29 cellular contexts compared by ENCODE assay signal in the genomic region with DNA sequence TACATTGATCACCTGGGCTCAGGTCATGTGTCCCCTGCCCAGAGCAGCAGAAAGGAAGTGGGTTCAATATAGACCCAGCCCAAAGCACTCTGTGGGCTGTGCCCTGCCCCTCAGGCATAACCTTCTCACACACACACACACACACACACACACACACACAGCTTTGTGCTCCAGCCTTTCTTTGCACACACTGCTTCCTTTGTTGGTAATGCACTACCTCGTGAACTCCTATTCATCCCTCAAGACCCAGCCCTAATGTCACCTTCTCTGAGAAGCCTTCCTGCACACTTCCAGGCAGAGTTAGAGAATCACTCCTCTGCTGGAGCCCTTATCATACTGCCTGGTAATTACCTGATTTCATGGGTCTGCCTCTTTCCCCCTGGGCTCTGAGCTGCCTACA.
A peak's percentile ranks its signal among the peaks of the same experiment; 100 is the strongest.
DNase-seq lines count a peak whose midpoint lies in the region; ATAC-seq, FAIRE-seq and TF ChIP-seq lines count a peak whose summit lies in the region.
"Had no signal": no experiment of that assay in that cellular context is flagged by ENCODE, and none has a peak within 500 bp of the region (broad histone marks: within the 10 kb centered on the region; RNA-seq: fewer than 3 reads in every experiment).

No MANE protein-coding gene starts in this region.

- H3K9me3 Mint-ChIP-seq in astrocyte (ENCODE audit: unreplicated experiment), result no peaks in the 10 kb centered on the region
- no peaks in the 10 kb centered on the region for H3K9me3 Mint-ChIP-seq in neural crest cell
- H3K9me3 Mint-ChIP-seq: CD8-positive, alpha-beta memory T cell had no signal

- dilution Hi-C loops in mammary epithelial cell (cut with HindIII; ENCODE audit: low sequenced_read_pairs), result no loop called here

- 100% methylated on average over 1 of the region's 1 CpG for WGBS in SK-N-SH (ENCODE audit: low lambda C conversion rate)
- WGBS in mammary epithelial cell (ENCODE audit: low coverage, missing lambda C conversion rate), result 100% methylated on average over 1 of the region's 1 CpG

- no peak overlapping the region for H3K4me3 Mint-ChIP-seq in astrocyte (ENCODE audit: unreplicated experiment)
- H3K4me3 Mint-ChIP-seq in neural crest cell, result peak overlapping the region; percentile 28
- H3K4me3 Mint-ChIP-seq: CD14-positive monocyte; CD8-positive, alpha-beta memory T cell had no signal

- H3K36me3 ChIP-seq in SK-N-SH (replicated peaks in 1 of 2; ENCODE audit: control insufficient read depth in 1 of 2, insufficient read depth in 2 of 2, low read length in 1 of 2) (peaks cover 0 to 2% of the 10 kb centered on the region in 2 experiments), astrocyte (ENCODE audit: insufficient read depth, low read length) (no peaks in the 10 kb centered on the region), mammary epithelial cell (ENCODE audit: insufficient read depth, low read length) (no peaks in the 10 kb centered on the region)
- H3K36me3 ChIP-seq: BE2C, SJCRH30 had no signal

- H3K4me2 ChIP-seq in SK-N-SH (no peak overlapping the region), astrocyte (ENCODE audit: low read length) (no peak overlapping the region), mammary epithelial cell (ENCODE audit: insufficient read depth, low read depth, low read length) (no peak overlapping the region)
- H3K4me2 ChIP-seq: PC-9 had no signal

- BruUV-seq in mammary epithelial cell (replicated peaks; lab: Mats Ljungman, UMichigan), result no TSS peak

- TF ChIP-seq CTCF in SK-N-SH (IDR thresholded peaks at IDR 0.05) (no peak), astrocyte (IDR thresholded peaks at IDR 0.05; ENCODE audit: insufficient read depth, low read depth, low read length) (no peak), neural crest cell (conservative IDR thresholded peaks at IDR 0.05) (no peak), mammary epithelial cell (conservative IDR thresholded peaks at IDR 0.05 in 1 of 2, IDR thresholded peaks at IDR 0.05 in 1 of 2; ENCODE audit: extremely low read depth in 1 of 2, insufficient read depth in 1 of 2, low read depth in 1 of 2, low read length in 2 of 2) (no peak)

- H3K4me3 ChIP-seq in SK-N-SH (ENCODE audit: low read depth in 2 of 2, low read length in 1 of 2), result no peak overlapping the region
- H3K4me3 ChIP-seq in astrocyte (ENCODE audit: insufficient read depth, low read depth, low read length), result no peak overlapping the region
- no peak overlapping the region for H3K4me3 ChIP-seq in mammary epithelial cell (replicated peaks in 1 of 3; ENCODE audit: insufficient read depth in 1 of 3, low read depth in 2 of 3, low read length in 3 of 3)
- H3K4me3 ChIP-seq: GM23248, K562, PC-9, SJCRH30 had no signal

- no peak for TF ChIP-seq RAD21 in SK-N-SH (IDR thresholded peaks at IDR 0.05; ENCODE audit: low read length)

- H3K27me3 Mint-ChIP-seq in astrocyte (ENCODE audit: low read depth, unreplicated experiment) (no peaks in the 10 kb centered on the region), neural crest cell (ENCODE audit: low read depth) (no peaks in the 10 kb centered on the region)

- ATAC-seq in SK-N-SH treated with all-trans-retinoic acid at 6 μM for 48 hours, result no peak
- ATAC-seq: HepG2, K562, Right ventricle myocardium inferior had no signal

- H4K20me1 ChIP-seq in SK-N-SH (ENCODE audit: insufficient read depth) (no peaks in the 10 kb centered on the region; the same call in 1 of the 2 replicates), astrocyte (ENCODE audit: insufficient read depth, low read length) (peaks cover 39% of the 10 kb centered on the region), mammary epithelial cell (ENCODE audit: insufficient read depth, low read length) (no peaks in the 10 kb centered on the region)

- no peak for FAIRE-seq in astrocyte (lab: Jason Lieb, UNC)
- FAIRE-seq: GM18507, HepG2, K562 had no signal

- peaks cover 3% of the 10 kb centered on the region for H3F3A ChIP-seq in SK-N-SH (replicated peaks; ENCODE audit: insufficient read depth)

- H3K36me3 Mint-ChIP-seq in astrocyte (ENCODE audit: low read depth, unreplicated experiment) (peaks cover 31% of the 10 kb centered on the region), neural crest cell (ENCODE audit: low read depth) (peaks cover 9% of the 10 kb centered on the region)
- H3K36me3 Mint-ChIP-seq: CD14-positive monocyte; CD8-positive, alpha-beta memory T cell had no signal

- H3K4me1 ChIP-seq in SK-N-SH (ENCODE audit: control insufficient read depth in 1 of 2, insufficient read depth in 2 of 2, low read depth in 1 of 2, low read length in 1 of 2) (peaks cover 0 to 49% of the 10 kb centered on the region in 2 experiments; a peak in 1 of 4 replicates), astrocyte (ENCODE audit: insufficient read depth, low read length) (peaks cover 37% of the 10 kb centered on the region), mammary epithelial cell (ENCODE audit: insufficient read depth, low read length) (peaks cover 14% of the 10 kb centered on the region)
- H3K4me1 ChIP-seq: SJCRH30 had no signal

- in situ Hi-C loops in mammary epithelial cell (cut with MboI; ENCODE audit: low sequenced_read_pairs in 2 of 2), result no loop called here

- H3K27ac ChIP-seq in SK-N-SH (ENCODE audit: low read depth in 2 of 2, low read length in 1 of 2) (no peak overlapping the region), astrocyte (ENCODE audit: low read depth, low read length) (no peak overlapping the region), mammary epithelial cell (ENCODE audit: insufficient read depth, low read depth, low read length) (no peak overlapping the region)
- H3K27ac ChIP-seq: 22Rv1, GM23248, PC-9, SJCRH30 had no signal

- TF ChIP-seq EP300 in SK-N-SH (IDR thresholded peaks at IDR 0.05; ENCODE audit: borderline replicate concordance in 1 of 2, low read depth in 1 of 2, low read length in 1 of 2), result no peak

- DNase-seq in SK-N-SH (no peak), astrocyte (ENCODE audit: low read depth) (no peak), neural crest cell (ENCODE audit: low read depth, low spot score) (peak; percentile 25), hepatic stellate cell (ENCODE audit: low spot score) (no peak), anterior cingulate cortex (lab: John Stamatoyannopoulos, UW) (no peak), mammary epithelial cell (no peak), NCI-H2171 (lab: John Stamatoyannopoulos, UW) (no peak)
- DNase-seq: ACHN; BE2C; Calu3; CD8-positive, alpha-beta memory T cell; DMS153; GM23248; H7; MV-4-11; NCI-H1105; NCI-H146; NCI-H2029; NCI-H2227 treated with DMSO at 0.1 percent for 48 hours; NCI-H526 treated with DMSO at 0.1 percent for 48 hours; PC-9; SJCRH30 had no signal

- no peaks in the 10 kb centered on the region for H3K9me3 ChIP-seq in SK-N-SH
- H3K9me3 ChIP-seq in astrocyte (ENCODE audit: insufficient read depth, low read depth, low read length), result no peaks in the 10 kb centered on the region
- H3K9me3 ChIP-seq in mammary epithelial cell (replicated peaks; ENCODE audit: insufficient read depth, low read length), result no peaks in the 10 kb centered on the region
- H3K9me3 ChIP-seq: BE2C, SJCRH30 had no signal

- intact Hi-C loops in mammary epithelial cell (cut with micrococcal nuclease), result no loop called here

- H3K27ac Mint-ChIP-seq in astrocyte (ENCODE audit: unreplicated experiment) (peak overlapping the region; percentile 1), neural crest cell (ENCODE audit: unreplicated experiment) (peak overlapping the region; percentile 87)
- H3K27ac Mint-ChIP-seq: CD14-positive monocyte; CD8-positive, alpha-beta memory T cell had no signal

- no peak overlapping the region for H2AFZ ChIP-seq in SK-N-SH (ENCODE audit: low read depth)
- H2AFZ ChIP-seq in astrocyte (ENCODE audit: low read depth, low read length), result no peak overlapping the region
- no peak overlapping the region for H2AFZ ChIP-seq in mammary epithelial cell (ENCODE audit: low read depth, low read length)
- H2AFZ ChIP-seq: GM23248, PC-9 had no signal

- H3K4me1 Mint-ChIP-seq in astrocyte (ENCODE audit: low read depth, unreplicated experiment) (peaks cover 54% of the 10 kb centered on the region), neural crest cell (peaks cover 60% of the 10 kb centered on the region)
- H3K4me1 Mint-ChIP-seq: CD14-positive monocyte; CD8-positive, alpha-beta memory T cell had no signal

- CTCF ChIA-PET in SK-N-SH (lab: Yijun Ruan, JAX), result interaction anchor here (0.7 to 2.0 kb wide), 7 partner anchors 8 to 250 kb away, joined by 3 to 12 read pairs (median 6); no protein-coding TSS in a partner anchor
- CTCF ChIA-PET in mammary epithelial cell (lab: Charles Lee; ENCODE audit: low non-redundant PET), result no interaction called here

- H3K27me3 ChIP-seq in SK-N-SH (ENCODE audit: insufficient read depth) (no peaks in the 10 kb centered on the region), astrocyte (ENCODE audit: insufficient read depth, low read length) (no peaks in the 10 kb centered on the region), mammary epithelial cell (ENCODE audit: insufficient read depth, low read length) (peaks cover 5% of the 10 kb centered on the region)
- H3K27me3 ChIP-seq: BE2C, SJCRH30 had no signal

- no peaks in the 10 kb centered on the region for H3K9me2 ChIP-seq in SK-N-SH

- H3K79me2 ChIP-seq in SK-N-SH (ENCODE audit: insufficient read depth), result peaks cover 27% of the 10 kb centered on the region
- peaks cover 85% of the 10 kb centered on the region for H3K79me2 ChIP-seq in astrocyte (ENCODE audit: insufficient read depth, low read length)
- no peaks in the 10 kb centered on the region for H3K79me2 ChIP-seq in mammary epithelial cell (ENCODE audit: insufficient read depth, low read length)

- POLR2A ChIA-PET in SK-N-SH (lab: Yijun Ruan, JAX), result interaction anchor here (1.6 kb wide), 1 partner anchor 15 kb away, joined by 4 read pairs; no protein-coding TSS in a partner anchor

- no peak overlapping the region for H3K9ac ChIP-seq in SK-N-SH
- H3K9ac ChIP-seq in astrocyte (ENCODE audit: low read length), result no peak overlapping the region
- no peak overlapping the region for H3K9ac ChIP-seq in mammary epithelial cell (ENCODE audit: insufficient read depth, low read length)
- H3K9ac ChIP-seq: GM23248 had no signal

TF ChIP-seq in SK-N-SH, 30 proteins besides CTCF, POLR2A, EP300 and RAD21:
- TF ChIP-seq FOSL2 (IDR thresholded peaks at IDR 0.05; ENCODE audit: borderline replicate concordance, low read depth), result no peak
- TF ChIP-seq RFX5 (IDR thresholded peaks at IDR 0.05; ENCODE audit: low read length), result no peak
- TF ChIP-seq, protein P1, sequence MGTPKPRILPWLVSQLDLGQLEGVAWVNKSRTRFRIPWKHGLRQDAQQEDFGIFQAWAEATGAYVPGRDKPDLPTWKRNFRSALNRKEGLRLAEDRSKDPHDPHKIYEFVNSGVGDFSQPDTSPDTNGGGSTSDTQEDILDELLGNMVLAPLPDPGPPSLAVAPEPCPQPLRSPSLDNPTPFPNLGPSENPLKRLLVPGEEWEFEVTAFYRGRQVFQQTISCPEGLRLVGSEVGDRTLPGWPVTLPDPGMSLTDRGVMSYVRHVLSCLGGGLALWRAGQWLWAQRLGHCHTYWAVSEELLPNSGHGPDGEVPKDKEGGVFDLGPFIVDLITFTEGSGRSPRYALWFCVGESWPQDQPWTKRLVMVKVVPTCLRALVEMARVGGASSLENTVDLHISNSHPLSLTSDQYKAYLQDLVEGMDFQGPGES (IDR thresholded peaks at IDR 0.05; ENCODE audit: low read depth, low read length), result no peak
